11 cellular contexts compared by ENCODE assay signal in the genomic region with DNA sequence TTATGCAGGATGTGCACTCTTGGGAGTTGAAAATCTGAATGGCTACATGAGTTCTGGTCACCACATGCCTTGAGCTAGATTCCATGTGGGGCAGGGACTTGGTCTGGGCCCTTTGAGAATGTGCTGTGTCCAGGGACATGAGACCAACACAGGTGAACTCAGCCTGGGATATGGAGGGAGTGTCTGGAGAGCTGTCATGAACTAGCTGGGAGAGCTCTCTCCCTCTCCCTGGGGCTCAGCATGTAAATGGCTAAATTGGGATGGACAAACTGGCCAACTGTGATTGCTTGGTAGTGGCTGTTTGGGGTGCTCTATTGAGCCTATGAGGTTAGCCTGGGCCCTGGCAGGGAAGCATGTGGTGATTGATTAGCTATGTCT.
"Had no signal": no experiment of that assay in that cellular context is flagged by ENCODE, and none has a peak within 500 bp of the region (broad histone marks: within the 10 kb centered on the region; RNA-seq: fewer than 3 reads in every experiment).

No MANE protein-coding gene starts in this region.

- H3K27ac Mint-ChIP-seq: activated naive CD4-positive, alpha-beta T cell treated with anti-CD3 and anti-CD28 coated beads, Interleukin-2, amount 50 U/mL, for 72 hours; nephron progenitor cell; stimulated activated memory B cell treated with anti-CD40 and anti-IgM and Interleukin-4, amounts not matched to agents 10 μg/mL and 1 μg/mL and 100 μg/mL, for 72 hours; T-helper 2 cell treated with Interferon-gamma antibody and Interleukin-4, amounts not matched to agents 5 μg/mL and 100 μg/mL, for 36 hours had no signal

- H3K4me1 Mint-ChIP-seq: stimulated activated memory B cell treated with anti-CD40 and anti-IgM and Interleukin-4, amounts not matched to agents 10 μg/mL and 1 μg/mL and 100 μg/mL, for 72 hours had no signal

- H3K36me3 ChIP-seq: upper lobe of left lung had no signal

- H3K27ac ChIP-seq: foreskin keratinocyte had no signal

- H3K4me3 ChIP-seq: upper lobe of left lung had no signal

- H3K27me3 ChIP-seq: foreskin keratinocyte, upper lobe of left lung had no signal

- ATAC-seq: activated CD4-positive, CD25-positive, alpha-beta regulatory T cell treated with anti-CD3 and anti-CD28 coated beads, Interleukin-2, amount 50 U/mL, for 24 hours; activated naive CD4-positive, alpha-beta T cell treated with anti-CD3 and anti-CD28 coated beads, Interleukin-2, amount 50 U/mL, for 72 hours; left colon; stimulated activated memory B cell treated with anti-CD40 and anti-IgM and Interleukin-4, amounts not matched to agents 10 μg/mL and 1 μg/mL and 100 μg/mL, for 72 hours had no signal

- DNase-seq: activated CD4-positive, alpha-beta T cell treated with anti-CD3 and anti-CD28 coated beads, Interleukin-2, amount 50 U/mL, for 48 hours; amygdala; foreskin keratinocyte; nephron progenitor cell; SHP77 had no signal

- H3K4me3 Mint-ChIP-seq: nephron progenitor cell; stimulated activated memory B cell treated with anti-CD40 and anti-IgM and Interleukin-4, amounts not matched to agents 10 μg/mL and 1 μg/mL and 100 μg/mL, for 72 hours; T-helper 2 cell treated with Interferon-gamma antibody and Interleukin-4, amounts not matched to agents 5 μg/mL and 100 μg/mL, for 36 hours had no signal
